32 cellular contexts compared by ENCODE assay signal in the genomic region with DNA sequence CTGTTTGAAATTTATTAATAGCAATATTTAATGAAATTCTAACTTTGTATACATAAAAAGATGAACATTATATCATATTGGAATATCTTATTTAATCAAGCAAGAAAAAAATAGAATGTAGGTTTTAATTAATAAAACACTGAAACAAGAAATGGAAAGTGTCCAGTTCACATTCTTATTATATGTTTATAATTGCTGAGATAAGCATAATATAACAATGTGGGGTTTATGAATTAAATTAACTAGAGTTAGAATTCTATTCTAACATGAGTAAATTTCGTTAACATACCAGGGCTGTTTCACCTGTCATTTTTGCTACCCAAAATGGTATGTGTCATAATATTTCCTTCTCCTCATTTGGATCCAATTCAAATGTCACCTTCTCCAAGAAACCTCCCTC. TPM values are rescaled to one million over a fixed set of nuclear protein-coding genes. Genes with fewer than 3 reads are reported as not detected.
DNase-seq lines count a peak whose midpoint lies in the region; ATAC-seq, FAIRE-seq and TF ChIP-seq lines count a peak whose summit lies in the region.
"Had no signal": no experiment of that assay in that cellular context is flagged by ENCODE, and none has a peak within 500 bp of the region (broad histone marks: within the 10 kb centered on the region; RNA-seq: fewer than 3 reads in every experiment).

No MANE protein-coding gene starts in this region.

- H3K79me1 ChIP-seq in IMR-90 (ENCODE audit: low read depth in 1 of 2, low read length in 2 of 2) = no peaks in the 10 kb centered on the region

- H3K4ac ChIP-seq in IMR-90 (ENCODE audit: low read depth, low read length) = no peak overlapping the region

- no peak overlapping the region for H3K27ac ChIP-seq in A549
- no peak overlapping the region for H3K27ac ChIP-seq in IMR-90 (ENCODE audit: insufficient read depth, low read length)
- H3K27ac ChIP-seq in K562 (ENCODE audit: extremely low read depth, low read depth, low read length) = no peak overlapping the region
- H3K27ac ChIP-seq in vagina = no peak overlapping the region
- H3K27ac ChIP-seq in left lung = no peak overlapping the region
- H3K27ac ChIP-seq in PC-9 = no peak overlapping the region
- H3K27ac ChIP-seq: BLaER1 had no signal

- TF ChIP-seq RAD21 in A549 (conservative IDR thresholded peaks at IDR 0.05 in 1 of 2, IDR thresholded peaks at IDR 0.05 in 1 of 2) (no peak), IMR-90 (IDR thresholded peaks at IDR 0.05; ENCODE audit: low read length) (no peak), K562 (CRISPR knock-in tag; conservative IDR thresholded peaks at IDR 0.05 in 1 of 2, IDR thresholded peaks at IDR 0.05 in 1 of 2) (no peak)

- no peak overlapping the region for H2BK5ac ChIP-seq in IMR-90 (ENCODE audit: low read depth, low read length, poor library complexity, severe bottlenecking)

- H3K4me2 ChIP-seq in A549 (no peak overlapping the region), IMR-90 (ENCODE audit: low read depth, low read length) (no peak overlapping the region), K562 (ENCODE audit: insufficient read depth, low read length) (no peak overlapping the region), PC-9 (no peak overlapping the region)
- H3K4me2 ChIP-seq: BLaER1 had no signal

- H2AK9ac ChIP-seq in IMR-90 (replicated peaks; ENCODE audit: low read depth, low read length, poor library complexity) = no peak overlapping the region

- no peaks in the 10 kb centered on the region for H3K79me2 ChIP-seq in K562 (ENCODE audit: control insufficient read depth, insufficient read depth, low read length)
- H3K79me2 ChIP-seq in PC-9 (ENCODE audit: low read depth) = no peaks in the 10 kb centered on the region

- H3K14ac ChIP-seq in IMR-90 (replicated peaks; ENCODE audit: low read depth, low read length) = no peak overlapping the region

- H2AFZ ChIP-seq in IMR-90 (replicated peaks; ENCODE audit: low read length, poor library complexity) (no peak overlapping the region), K562 (ENCODE audit: low read depth, low read length) (no peak overlapping the region), PC-9 (no peak overlapping the region)

- no peak overlapping the region for H2BK120ac ChIP-seq in IMR-90 (ENCODE audit: low read depth, low read length)

- H2AK5ac ChIP-seq in IMR-90 (ENCODE audit: low read depth, low read length) = no peak overlapping the region

- H4K8ac ChIP-seq in IMR-90 (ENCODE audit: low read depth in 2 of 2, low read length in 2 of 2) = no peak overlapping the region

- H3K9ac ChIP-seq in IMR-90 (ENCODE audit: low read depth, low read length) (no peak overlapping the region), K562 (ENCODE audit: insufficient read depth in 1 of 2, low read depth in 2 of 2, low read length in 2 of 2) (no peak overlapping the region)
- H3K9ac ChIP-seq: BLaER1 had no signal

- no peak for TF ChIP-seq CTCF in A549 (IDR thresholded peaks at IDR 0.05)
- TF ChIP-seq CTCF in IMR-90 (conservative IDR thresholded peaks at IDR 0.05; ENCODE audit: low read depth, low read length) = no peak
- TF ChIP-seq CTCF in K562 (IDR thresholded peaks at IDR 0.05 in 2 of 3, conservative IDR thresholded peaks at IDR 0.05 in 1 of 3; ENCODE audit: insufficient read depth in 2 of 3, low read depth in 1 of 3, low read length in 3 of 3) = no peak
- no peak for TF ChIP-seq CTCF in vagina (IDR thresholded peaks at IDR 0.05)
- no peak for TF ChIP-seq CTCF in left lung (IDR thresholded peaks at IDR 0.05)
- no peak for TF ChIP-seq CTCF in mucosa of descending colon (IDR thresholded peaks at IDR 0.05)
- TF ChIP-seq CTCF in PC-9 (conservative IDR thresholded peaks at IDR 0.05) = no peak

- FAIRE-seq in A204.1 (lab: Jason Lieb, UNC) (peak; percentile 34), A549 (lab: Jason Lieb, UNC) (no peak), K562 (lab: Jason Lieb, UNC) (no peak)
- FAIRE-seq: GM12878, GM12892, GM18507 had no signal

- no peak overlapping the region for H4K5ac ChIP-seq in IMR-90 (ENCODE audit: low read depth, low read length)

- H3F3A ChIP-seq in PC-9 (ENCODE audit: insufficient read depth, low read depth) = no peaks in the 10 kb centered on the region; the same call in 1 of the 2 replicates

- no peaks in the 10 kb centered on the region for H3K9me2 ChIP-seq in PC-9 (ENCODE audit: insufficient read depth)

- H3K23ac ChIP-seq in IMR-90 (ENCODE audit: low read depth, low read length) = no peak overlapping the region

- 10% methylated on average over 1 of the region's 1 CpG for WGBS in A549 (ENCODE audit: missing lambda C conversion rate)
- WGBS in IMR-90 (ENCODE audit: extremely low coverage in 2 of 2, insufficient read length in 1 of 2), 2 experiments = no CpG with 5 or more reads among the region's 1 CpG
- 4% methylated on average over 1 of the region's 1 CpG for WGBS in K562 (ENCODE audit: insufficient coverage, low coverage, missing lambda C conversion rate)

- ATAC-seq in A549 = no peak
- no peak for ATAC-seq in IMR-90 (ENCODE audit: low read depth)
- no peak for ATAC-seq in K562
- no peak for ATAC-seq in left lung
- ATAC-seq in mucosa of descending colon = no peak
- ATAC-seq: GM12878 had no signal

- DNase-seq in A549 (ENCODE audit: low read depth in 1 of 2, low spot score in 1 of 2) = no peak
- no peak for DNase-seq in IMR-90
- no peak for DNase-seq in K562 (ENCODE audit: extremely low read depth in 1 of 4, low spot score in 3 of 4)
- DNase-seq in vagina (ENCODE audit: extremely low spot score in 2 of 2) = no peak
- no peak for DNase-seq in left lung
- no peak for DNase-seq in mucosa of descending colon
- DNase-seq in PC-9 = no peak
- DNase-seq: 8988T; ACHN; BE2C; C1 segment of cervical spinal cord; CD4-positive, alpha-beta memory T cell; CD4-positive, CD25-positive, alpha-beta regulatory T cell; CD8-positive, alpha-beta memory T cell; COR-L47; DMS 273 treated with DMSO at 0.1 percent for 48 hours; DMS153; DMS53; DMS79; DND-41; EL; GDM1 had no signal

- no peaks in the 10 kb centered on the region for H4K20me1 ChIP-seq in IMR-90 (ENCODE audit: insufficient read depth, low read length)
- H4K20me1 ChIP-seq in K562 (replicated peaks; ENCODE audit: control insufficient read depth, insufficient read depth, low read length) = no peaks in the 10 kb centered on the region
- no peaks in the 10 kb centered on the region for H4K20me1 ChIP-seq in PC-9 (ENCODE audit: insufficient read depth)
- H4K20me1 ChIP-seq: BLaER1 had no signal

- TF ChIP-seq POLR2A in A549 (IDR thresholded peaks at IDR 0.05; ENCODE audit: low read length) = no peak
- TF ChIP-seq POLR2A in IMR-90 (IDR thresholded peaks at IDR 0.05; ENCODE audit: low read depth, low read length) = no peak
- no peak for TF ChIP-seq POLR2A in K562 (conservative IDR thresholded peaks at IDR 0.05)
- no peak for TF ChIP-seq POLR2A in vagina (IDR thresholded peaks at IDR 0.05)

- dilution Hi-C loops in IMR-90 (cut with HindIII; ENCODE audit: low sequenced_read_pairs, unreplicated experiment) = no loop called here

- H2BK20ac ChIP-seq in IMR-90 (ENCODE audit: low read depth, low read length) = no peak overlapping the region

- no peaks in the 10 kb centered on the region for H3K4me1 ChIP-seq in A549
- H3K4me1 ChIP-seq in IMR-90 (ENCODE audit: control insufficient read depth, insufficient read depth, low read length) = no peaks in the 10 kb centered on the region
- no peaks in the 10 kb centered on the region for H3K4me1 ChIP-seq in K562 (replicated peaks in 1 of 2; ENCODE audit: control insufficient read depth in 2 of 2, insufficient read depth in 2 of 2, low read length in 2 of 2)
- no peaks in the 10 kb centered on the region for H3K4me1 ChIP-seq in vagina
- H3K4me1 ChIP-seq in left lung = no peaks in the 10 kb centered on the region
- no peaks in the 10 kb centered on the region for H3K4me1 ChIP-seq in mucosa of descending colon (ENCODE audit: low read depth)
- no peaks in the 10 kb centered on the region for H3K4me1 ChIP-seq in PC-9 (replicated peaks; ENCODE audit: insufficient read depth)
- H3K4me1 ChIP-seq: BE2C, BLaER1 had no signal

- intact Hi-C loops in IMR-90 (cut with micrococcal nuclease) = loop anchor here (10.0 kb wide), 1 partner anchor 989 kb away; no protein-coding TSS in a partner anchor
- intact Hi-C loops in K562 (cut with micrococcal nuclease) = no loop called here
- intact Hi-C loops in vagina (cut with DNase I) = no loop called here
- intact Hi-C loops in left lung (cut with DNase I) = no loop called here
- intact Hi-C loops in mucosa of descending colon (cut with DNase I, micrococcal nuclease) = no loop called here
- intact Hi-C loops in PC-9 (cut with micrococcal nuclease; ENCODE audit: unreplicated experiment) = no loop called here

- in situ Hi-C loops in IMR-90 (cut with MboI; ENCODE audit: low sequenced_read_pairs) = no loop called here
- in situ Hi-C loops in K562 (cut with MboI) = no loop called here

- H2BK15ac ChIP-seq in IMR-90 (ENCODE audit: low read depth, low read length) = no peak overlapping the region

- H3K36me3 ChIP-seq in IMR-90 (ENCODE audit: control insufficient read depth, insufficient read depth, low read length) = no peaks in the 10 kb centered on the region
- H3K36me3 ChIP-seq in K562 (ENCODE audit: control insufficient read depth, insufficient read depth, low read length) = no peaks in the 10 kb centered on the region
- H3K36me3 ChIP-seq in vagina = no peaks in the 10 kb centered on the region
- H3K36me3 ChIP-seq in left lung = no peaks in the 10 kb centered on the region
- no peaks in the 10 kb centered on the region for H3K36me3 ChIP-seq in mucosa of descending colon (ENCODE audit: low read depth)
- no peaks in the 10 kb centered on the region for H3K36me3 ChIP-seq in PC-9 (ENCODE audit: low read depth)
- H3K36me3 ChIP-seq: BE2C, BLaER1 had no signal

- no peak overlapping the region for H3K56ac ChIP-seq in IMR-90 (ENCODE audit: extremely low read depth, insufficient read depth, low read length)

- H3K4me3 ChIP-seq in A549 = no peak overlapping the region
- no peak overlapping the region for H3K4me3 ChIP-seq in IMR-90 (ENCODE audit: insufficient read depth, low read depth, low read length)
- H3K4me3 ChIP-seq in K562 = no peak overlapping the region
- H3K4me3 ChIP-seq in vagina = no peak overlapping the region
- no peak overlapping the region for H3K4me3 ChIP-seq in left lung
- no peak overlapping the region for H3K4me3 ChIP-seq in mucosa of descending colon
- no peak overlapping the region for H3K4me3 ChIP-seq in PC-9
- H3K4me3 ChIP-seq: BLaER1, GM12878 had no signal

- no peaks in the 10 kb centered on the region for H3K27me3 ChIP-seq in IMR-90 (ENCODE audit: control insufficient read depth, insufficient read depth, low read length)
- no peaks in the 10 kb centered on the region for H3K27me3 ChIP-seq in K562 (ENCODE audit: control insufficient read depth in 2 of 2, insufficient read depth in 2 of 2, low read length in 2 of 2)
- no peaks in the 10 kb centered on the region for H3K27me3 ChIP-seq in vagina
- no peaks in the 10 kb centered on the region for H3K27me3 ChIP-seq in left lung
- H3K27me3 ChIP-seq in PC-9 (ENCODE audit: insufficient read depth, low read depth) = no peaks in the 10 kb centered on the region
- H3K27me3 ChIP-seq: BE2C, BLaER1 had no signal

- POLR2A ChIA-PET in A549 (lab: Yijun Ruan, JAX) = no interaction called here
- POLR2A ChIA-PET in IMR-90 (lab: Charles Lee; ENCODE audit: unreplicated experiment) = no interaction called here
- POLR2A ChIA-PET in K562 (lab: Yijun Ruan, JAX) = no interaction called here
- POLR2A ChIA-PET in PC-9 (lab: Charles Lee; ENCODE audit: unreplicated experiment) = no interaction called here

- no peak for TF ChIP-seq EP300 in A549 (IDR thresholded peaks at IDR 0.05)
- no peak for TF ChIP-seq EP300 in K562 (IDR thresholded peaks at IDR 0.05; ENCODE audit: low read length)

- no TSS peak for BruUV-seq in IMR-90 (replicated peaks; lab: Mats Ljungman, UMichigan)
- no TSS peak for BruUV-seq in K562 (replicated peaks; lab: Mats Ljungman, UMichigan)
- no TSS peak for BruUV-seq in PC-9 (replicated peaks; lab: Mats Ljungman, UMichigan)

- CTCF ChIA-PET in A549 (lab: Yijun Ruan, JAX) (no interaction called here), IMR-90 (lab: Yijun Ruan, JAX) (no interaction called here), K562 (lab: Yijun Ruan, JAX; ENCODE audit: low intra/inter-chr PET ratio) (no interaction called here), PC-9 (lab: Charles Lee) (no interaction called here)

- no peak overlapping the region for H4K91ac ChIP-seq in IMR-90 (ENCODE audit: insufficient read depth, low read depth, low read length)

- no peak overlapping the region for H3K18ac ChIP-seq in IMR-90 (ENCODE audit: low read depth, low read length)

- no peaks in the 10 kb centered on the region for H3K9me1 ChIP-seq in IMR-90 (ENCODE audit: insufficient read depth, low read length)
- H3K9me1 ChIP-seq in K562 (ENCODE audit: control insufficient read depth, insufficient read depth, low read length) = no peaks in the 10 kb centered on the region

- H3K9me3 ChIP-seq in A549 (no peaks in the 10 kb centered on the region), IMR-90 (ENCODE audit: control insufficient read depth, insufficient read depth, low read length) (no peaks in the 10 kb centered on the region), K562 (replicated peaks; ENCODE audit: control insufficient read depth, insufficient read depth, low read depth, low read length) (no peaks in the 10 kb centered on the region), vagina (no peaks in the 10 kb centered on the region), left lung (no peaks in the 10 kb centered on the region), mucosa of descending colon (peaks cover 28% of the 10 kb centered on the region), PC-9 (ENCODE audit: insufficient read depth, low read depth) (no peaks in the 10 kb centered on the region)
- H3K9me3 ChIP-seq: BE2C, BLaER1 had no signal

RNA-seq across cellular contexts. Expression of gene CDH9, which starts 12.3 kb away (rescaled TPM):
- 0.08 and 0.22 TPM in 2 replicates for polyA plus RNA-seq in A549 (2011; rRNA removed)
- polyA plus RNA-seq in A549 (2012; cell fraction: cytosol; rRNA removed) = not detected in 2 replicates
- polyA plus RNA-seq in A549 (2012; cell fraction: nucleus; rRNA removed) = not detected in 2 replicates
- polyA plus RNA-seq in A549 (2017; fragmentation: RNase III; extraction: RNeasy Plus Mini Kit Qiagen cat#74134 plus additional on column Dnase treatment) = not detected in 3 replicates
- polyA minus RNA-seq in A549 (2011; rRNA and poly(A)+ RNA removed) = 0.58 TPM in 1 of 2 replicates, not detected in the other
- not detected in 2 replicates for total RNA-seq in IMR-90 (2012; rRNA removed)
- not detected in 2 replicates for polyA plus RNA-seq in IMR-90 (2012; rRNA removed)
- not detected in 2 replicates for polyA plus RNA-seq in IMR-90 (2012; cell fraction: cytosol; rRNA removed)
- polyA plus RNA-seq in IMR-90 (2012; cell fraction: nucleus; rRNA removed; ENCODE audit: low replicate concordance) = not detected in 2 replicates
- total RNA-seq in K562 (2011; cell fraction: chromatin; rRNA removed; ENCODE audit: low replicate concordance) = not detected in 2 replicates
- not detected in 2 replicates for total RNA-seq in K562 (2011; cell fraction: nucleolus; rRNA removed)
- total RNA-seq in K562 (2011; cell fraction: nucleoplasm; rRNA removed) = not detected in 2 replicates
- not detected in 2 replicates for total RNA-seq in K562 (2014; rRNA removed)
- not detected in 2 replicates for total RNA-seq in K562 (2014; rRNA removed; fragmentation: Illumina TruSeq; extraction: Trizol)
- total RNA-seq in K562 (2015; rRNA removed; fragmentation: Illumina TruSeq; extraction: Trizol) = not detected in 2 replicates
- not detected in 2 replicates for total RNA-seq in K562 (2021)
- polyA plus RNA-seq in K562 (2011; rRNA removed) = not detected in 2 replicates
- not detected in 2 replicates for polyA plus RNA-seq in K562 (2011; cell fraction: cytosol; rRNA removed)
- polyA plus RNA-seq in K562 (2011; cell fraction: nucleus; rRNA removed) = not detected in 2 replicates
- not detected in 2 replicates for polyA plus RNA-seq in K562 (2012)
- polyA plus RNA-seq in K562 (2014; fragmentation: Illumina TruSeq; extraction: Trizol) = not detected in 2 replicates
- not detected for polyA plus RNA-seq in K562 (2014; fragmentation: Nextera tagmentation; extraction: Ambion mirVana)
- not detected in 2 replicates for polyA plus RNA-seq in K562 (2014; rRNA removed)
- not detected in 2 replicates for polyA minus RNA-seq in K562 (2011; rRNA and poly(A)+ RNA removed)
- polyA minus RNA-seq in K562 (2011; cell fraction: cytosol; rRNA and poly(A)+ RNA removed) = not detected in 2 replicates
- polyA minus RNA-seq in K562 (2011; cell fraction: nucleus; rRNA and poly(A)+ RNA removed) = not detected in 2 replicates
- total RNA-seq in vagina = not detected
- not detected for total RNA-seq in left lung
- total RNA-seq in mucosa of descending colon = not detected
- total RNA-seq in PC-9 (2021) = not detected in 2 replicates
- total RNA-seq: A673; CD4-positive, alpha-beta memory T cell; CD4-positive, CD25-positive, alpha-beta regulatory T cell; CD8-positive, alpha-beta memory T cell; Daoy; G401; GM12878 had no signal
- polyA plus RNA-seq: AG04450; CD14-positive monocyte; CD4-positive, alpha-beta memory T cell; CD4-positive, CD25-positive, alpha-beta regulatory T cell; CD8-positive, alpha-beta memory T cell; GM12878 had no signal
